In genomic region chr1:30822966-30823581, GRCh38 we compare ENCODE assay signal across 9 cellular contexts.
A peak's percentile ranks its signal among the peaks of the same experiment; 100 is the strongest.
DNase-seq lines count a peak whose midpoint lies in the region; ATAC-seq and TF ChIP-seq lines count a peak whose summit lies in the region.
"Had no signal": no experiment of that assay in that cellular context is flagged by ENCODE, and none has a peak within 500 bp of the region (broad histone marks: within the 10 kb centered on the region; RNA-seq: fewer than 3 reads in every experiment).

No MANE protein-coding gene starts in this region.

- H3K36me3 ChIP-seq in psoas muscle (ENCODE audit: insufficient read depth in 1 of 2, low read depth in 1 of 2) = no peaks in the 10 kb centered on the region

- H3K9me3 ChIP-seq in psoas muscle = no peaks in the 10 kb centered on the region

- DNase-seq in DMS79 treated with DMSO at 0.1 percent for 48 hours (lab: John Stamatoyannopoulos, UW) (peak; percentile 77), RPMI7951 (ENCODE audit: low read depth) (peak; percentile 76), fibroblast of pulmonary artery (ENCODE audit: low read depth) (peak; percentile 36), psoas muscle (no peak), NCI-H526 (lab: John Stamatoyannopoulos, UW) (no peak), DMS153 (lab: John Stamatoyannopoulos, UW) (no peak), COLO829 (ENCODE audit: low spot score) (no peak)
- DNase-seq: NCI-H2171 treated with DMSO at 0.1 percent for 48 hours had no signal

- peaks cover 14% of the 10 kb centered on the region for H3K4me1 ChIP-seq in psoas muscle

- 71 to 84% (median 73%) methylated on average over 6 of the region's 6 CpGs for WGBS in psoas muscle, 3 donors

- H3K27me3 ChIP-seq in psoas muscle (ENCODE audit: insufficient read depth in 3 of 3, low read length in 2 of 3) = peaks cover 0 to 1% (median 0%) of the 10 kb centered on the region in 3 donors

- ATAC-seq in psoas muscle (no peak), HG03439 (IDR thresholded peaks at IDR 0.05; ENCODE audit: unreplicated experiment) (no peak)

- no peak for TF ChIP-seq CTCF in fibroblast of pulmonary artery (IDR thresholded peaks at IDR 0.05; ENCODE audit: low read length, missing control alignments)
- TF ChIP-seq CTCF in psoas muscle (IDR thresholded peaks at IDR 0.05) = no peak

- no peak overlapping the region for H3K4me3 ChIP-seq in fibroblast of pulmonary artery (replicated peaks; ENCODE audit: low read depth, low read length)
- peak overlapping the region; percentile 51 for H3K4me3 ChIP-seq in psoas muscle

- H3K27ac ChIP-seq in psoas muscle = peak overlapping the region; percentile 86

- intact Hi-C loops in psoas muscle (cut with DNase I) = no loop called here

Comparison
In these comparisons a context has a peak if more than half of its experiments do, and no peak if none do; other contexts are left out.
1. DNase-seq: peak in DMS79 treated with DMSO at 0.1 percent for 48 hours (single experiment), RPMI7951 (single experiment) and fibroblast of pulmonary artery (single experiment); none in psoas muscle (0 of 2), NCI-H526 (0 of 2), DMS153 (single experiment) and COLO829 (single experiment).